In genomic region chr22:46250035-46250782, GRCh38 we compare ENCODE assay signal across 1 cellular context.
TF ChIP-seq lines count a peak whose summit lies in the region.

TSS of gene CDPF1 (minus strand) at chr22:46250293. CDS start at chr22:46248284, 2,009 bp downstream.

TF ChIP-seq in K562, 482 proteins besides CTCF, POLR2A, EP300 and RAD21 (continued from another document and continues in another):
- no peak for TF ChIP-seq MBD1 (CRISPR knock-in tag; IDR thresholded peaks at IDR 0.05)
- no peak for TF ChIP-seq FOS (IDR thresholded peaks at IDR 0.05; ENCODE audit: extremely low read depth, insufficient read length)
- no peak for TF ChIP-seq SMAD1 (IDR thresholded peaks at IDR 0.05; ENCODE audit: low read depth, low read length, partially characterized antibody)
- TF ChIP-seq NCOA4 (IDR thresholded peaks at IDR 0.05; ENCODE audit: partially characterized antibody) = no peak
- 0 out of 4 replicates have a peak, but pooled peaks of 1 of the 2 experiments have one; percentile 68 for TF ChIP-seq ZNF639 (CRISPR knock-in tag; conservative IDR thresholded peaks at IDR 0.05 in 1 of 2, IDR thresholded peaks at IDR 0.05 in 1 of 2)
- TF ChIP-seq ZNF695 (CRISPR knock-in tag; IDR thresholded peaks at IDR 0.05) = no peak
- TF ChIP-seq POLR2H (tag; IDR thresholded peaks at IDR 0.05; ENCODE audit: low read depth) = peak; percentile 73
- no peak for TF ChIP-seq HDAC1 (IDR thresholded peaks at IDR 0.05)
- TF ChIP-seq CREM (IDR thresholded peaks at IDR 0.05; ENCODE audit: low read depth) = peak; percentile 16; the same call in 1 of the 2 replicates
- TF ChIP-seq ZBTB1 (CRISPR knock-in tag; IDR thresholded peaks at IDR 0.05; ENCODE audit: borderline replicate concordance, low read depth) = peak; percentile 96
- TF ChIP-seq ZNF436 (CRISPR knock-in tag; IDR thresholded peaks at IDR 0.05) = no peak
- no peak for TF ChIP-seq ARID2 (IDR thresholded peaks at IDR 0.05)
- peak; percentile 40 for TF ChIP-seq HNRNPLL (IDR thresholded peaks at IDR 0.05; ENCODE audit: low read depth, low read length, poor library complexity, severe bottlenecking)
- TF ChIP-seq ZNF41 (CRISPR knock-in tag; conservative IDR thresholded peaks at IDR 0.05) = no peak
- TF ChIP-seq MAX (CRISPR knock-in tag; IDR thresholded peaks at IDR 0.05) = 0 out of 2 replicates have a peak, but pooled peaks have one; percentile 35
- TF ChIP-seq TOE1 (IDR thresholded peaks at IDR 0.05; ENCODE audit: borderline replicate concordance) = no peak
- TF ChIP-seq TOE1 (CRISPR knock-in tag; IDR thresholded peaks at IDR 0.05; ENCODE audit: borderline replicate concordance, low read depth) = no peak
- TF ChIP-seq ZNF551 (CRISPR knock-in tag; IDR thresholded peaks at IDR 0.05) = no peak
- TF ChIP-seq ZNF398 (CRISPR knock-in tag; IDR thresholded peaks at IDR 0.05) = no peak
- TF ChIP-seq IRF9 (tag; IDR thresholded peaks at IDR 0.05) = no peak
- TF ChIP-seq FOXP4 (CRISPR knock-in tag; IDR thresholded peaks at IDR 0.05; ENCODE audit: borderline replicate concordance) = 0 out of 2 replicates have a peak, but pooled peaks have one; percentile 28
- peak; percentile 35 for TF ChIP-seq FUS (optimal IDR thresholded peaks at IDR 0.05; ENCODE audit: low read depth, low read length)
- 0 out of 2 replicates have a peak, but pooled peaks have one; percentile 37 for TF ChIP-seq JUND (IDR thresholded peaks at IDR 0.05; ENCODE audit: borderline replicate concordance, low read depth, low read length)
- no peak for TF ChIP-seq JUND (tag; IDR thresholded peaks at IDR 0.05; ENCODE audit: borderline replicate concordance, low read depth, low read length)
- no peak for TF ChIP-seq PHF21A (IDR thresholded peaks at IDR 0.05; ENCODE audit: borderline replicate concordance, low read depth)
- no peak for TF ChIP-seq DMBX1 (CRISPR knock-in tag; IDR thresholded peaks at IDR 0.05; ENCODE audit: borderline replicate concordance)
- TF ChIP-seq BMI1 (IDR thresholded peaks at IDR 0.05; ENCODE audit: low read length) = no peak
- TF ChIP-seq TAF1 (IDR thresholded peaks at IDR 0.05; ENCODE audit: control insufficient read depth, extremely low read depth, insufficient read depth, low read length, severe bottlenecking) = peak; percentile 71
- TF ChIP-seq CREB1 (IDR thresholded peaks at IDR 0.05) = no peak
- TF ChIP-seq CREB1 (CRISPR knock-in tag; IDR thresholded peaks at IDR 0.05) = peak; percentile 19; the same call in 1 of the 2 replicates
- TF ChIP-seq MAZ (CRISPR knock-in tag; conservative IDR thresholded peaks at IDR 0.05 in 1 of 2, IDR thresholded peaks at IDR 0.05 in 1 of 2) = peak in 1 of 2 experiments; percentile 67; a peak in 3 of 4 replicates
- TF ChIP-seq CCAR2 (IDR thresholded peaks at IDR 0.05; ENCODE audit: low read depth, low read length) = no peak
- no peak for TF ChIP-seq THRAP3 (IDR thresholded peaks at IDR 0.05; ENCODE audit: borderline replicate concordance)
- no peak; the same call in 1 of the 2 replicates for TF ChIP-seq ZNF232 (CRISPR knock-in tag; IDR thresholded peaks at IDR 0.05)
- no peak for TF ChIP-seq MCM7 (IDR thresholded peaks at IDR 0.05)
- no peak for TF ChIP-seq TFE3 (CRISPR knock-in tag; IDR thresholded peaks at IDR 0.05)
- TF ChIP-seq DACH1 (IDR thresholded peaks at IDR 0.05; ENCODE audit: partially characterized antibody) = no peak
- no peak for TF ChIP-seq ZFP91 (CRISPR knock-in tag; IDR thresholded peaks at IDR 0.05)
- TF ChIP-seq OTX1 (CRISPR knock-in tag; IDR thresholded peaks at IDR 0.05) = no peak
- no peak for TF ChIP-seq SRSF1 (IDR thresholded peaks at IDR 0.05; ENCODE audit: low read depth, low read length)
- no peak for TF ChIP-seq KAT2B (IDR thresholded peaks at IDR 0.05; ENCODE audit: low read depth, low read length)
- peak; percentile 47 for TF ChIP-seq POLR2AphosphoS5 (IDR thresholded peaks at IDR 0.05; ENCODE audit: control insufficient read depth, insufficient read depth, low read depth, low read length)
- no peak for TF ChIP-seq BCL6 (CRISPR knock-in tag; IDR thresholded peaks at IDR 0.05)
- peak; percentile 42; the same call in 1 of the 2 replicates for TF ChIP-seq ELF1 (tag; IDR thresholded peaks at IDR 0.05)
- TF ChIP-seq MNT (conservative IDR thresholded peaks at IDR 0.05) = peak in 1 of 2 experiments; percentile 50; a peak in 2 of 4 replicates
- TF ChIP-seq SMAD3 (CRISPR knock-in tag; conservative IDR thresholded peaks at IDR 0.05) = no peak
- TF ChIP-seq TRIM25 (IDR thresholded peaks at IDR 0.05; ENCODE audit: borderline replicate concordance) = no peak
- no peak for TF ChIP-seq RBM39 (optimal IDR thresholded peaks at IDR 0.05; ENCODE audit: low read depth, low read length)
- TF ChIP-seq THAP7 (CRISPR knock-in tag; IDR thresholded peaks at IDR 0.05) = no peak
- no peak for TF ChIP-seq ZFP30 (CRISPR knock-in tag; IDR thresholded peaks at IDR 0.05; ENCODE audit: borderline replicate concordance)
- peak; percentile 17 for TF ChIP-seq SP2 (IDR thresholded peaks at IDR 0.05; ENCODE audit: extremely low read depth, low read depth, low read length, poor library complexity, severe bottlenecking)
- peak; percentile 86 for TF ChIP-seq GABPA (tag; conservative IDR thresholded peaks at IDR 0.05; ENCODE audit: low read depth)
- TF ChIP-seq MEF2D (tag; conservative IDR thresholded peaks at IDR 0.05; ENCODE audit: low read depth) = no peak
- TF ChIP-seq ZNF217 (CRISPR knock-in tag; IDR thresholded peaks at IDR 0.05) = no peak
